Comparison of ENCODE assay signal across 16 cellular contexts in the genomic region with DNA sequence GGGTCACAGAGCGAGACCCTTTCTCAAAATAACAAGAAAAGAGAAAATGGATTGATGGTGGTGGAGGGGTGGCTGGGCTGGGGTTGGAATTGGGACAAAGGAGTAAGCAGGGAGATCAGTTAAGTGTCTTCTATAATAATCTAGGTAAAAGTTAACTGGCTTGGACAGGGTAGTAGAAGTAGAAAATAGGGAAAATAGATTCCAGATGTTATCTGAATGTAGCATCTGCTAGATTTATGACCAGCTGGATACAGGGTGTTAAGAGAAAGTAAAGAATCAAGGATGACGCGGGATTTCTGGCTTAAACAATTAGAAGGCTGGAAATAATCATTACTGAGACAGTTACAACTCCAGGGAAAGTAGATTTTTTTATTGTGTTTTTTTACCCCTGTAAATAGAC. TPM values are rescaled to one million over a fixed set of nuclear protein-coding genes. Genes with fewer than 3 reads are reported as not detected.
A peak's percentile ranks its signal among the peaks of the same experiment; 100 is the strongest.
DNase-seq lines count a peak whose midpoint lies in the region; ATAC-seq and TF ChIP-seq lines count a peak whose summit lies in the region.
"Had no signal": no experiment of that assay in that cellular context is flagged by ENCODE, and none has a peak within 500 bp of the region (broad histone marks: within the 10 kb centered on the region; RNA-seq: fewer than 3 reads in every experiment).

No MANE protein-coding gene starts in this region.

- no peaks in the 10 kb centered on the region for H3K9me3 Mint-ChIP-seq in CD14-positive monocyte
- H3K9me3 Mint-ChIP-seq: stimulated activated naive B cell treated with anti-CD40 and anti-IgM and Interleukin-4, amounts not matched to agents 10 μg/mL and 1 μg/mL and 100 μg/mL, for 72 hours had no signal

- POLR2A ChIA-PET in HEK293T (lab: Yijun Ruan, JAX) = interaction anchor here (1.6 kb wide), 1 partner anchor 65 kb away, joined by 10 read pairs; a partner anchor contains a TSS

- intact Hi-C loops in CD14-positive monocyte (cut with micrococcal nuclease) = no loop called here

- WGBS in trophoblast cell (ENCODE audit: extremely low coverage, insufficient coverage, insufficient read length) = no CpG with 5 or more reads among the region's 3 CpGs

- H3K4me3 ChIP-seq in trophoblast cell (ENCODE audit: low read depth, low read length) = no peak overlapping the region
- H3K4me3 ChIP-seq: SJSA1 had no signal

- H4K91ac ChIP-seq in trophoblast cell (ENCODE audit: low read depth, low read length) = no peak overlapping the region

- DNase-seq in CD14-positive monocyte (ENCODE audit: low spot score) (no peak), HEK293T (ENCODE audit: extremely low spot score) (no peak), fibroblast of gingiva (ENCODE audit: low read depth) (peak; percentile 66), trophoblast cell (peak in 1 of 2 donors; percentile 30), occipital lobe (lab: John Stamatoyannopoulos, UW) (no peak), NCI-H524 (lab: John Stamatoyannopoulos, UW) (no peak)
- DNase-seq: activated CD4-positive, alpha-beta T cell treated with anti-CD3 and anti-CD28 coated beads, Interleukin-2, amount 50 U/mL, for 48 hours; DMS79; Kasumi-1; NCI-H1436 treated with DMSO at 0.1 percent for 48 hours; NCI-H446; posterior cingulate gyrus; stimulated activated naive B cell treated with anti-CD40 and anti-IgM and Interleukin-4, amounts not matched to agents 10 μg/mL and 1 μg/mL and 100 μg/mL, for 72 hours had no signal

- H2BK120ac ChIP-seq in trophoblast cell (ENCODE audit: insufficient read depth, low read length, poor library complexity) = no peak overlapping the region

- no peak overlapping the region for H3K9ac ChIP-seq in trophoblast cell (ENCODE audit: low read length)

- H4K8ac ChIP-seq in trophoblast cell (ENCODE audit: low read depth, low read length) = no peak overlapping the region

- H3K27ac ChIP-seq in trophoblast cell (ENCODE audit: low read depth, low read length) = no peak overlapping the region
- H3K27ac ChIP-seq: SJSA1 had no signal

- no peaks in the 10 kb centered on the region for H3K79me1 ChIP-seq in trophoblast cell (ENCODE audit: low read length)

- H3K36me3 ChIP-seq in trophoblast cell (ENCODE audit: control insufficient read depth in 1 of 2, insufficient read depth in 2 of 2, low read length in 2 of 2) = peaks cover 0 to 5% of the 10 kb centered on the region in 2 experiments

- peak overlapping the region; percentile 71 for H3K18ac ChIP-seq in trophoblast cell (ENCODE audit: low read length)

- H3K36me3 Mint-ChIP-seq in CD14-positive monocyte = peaks cover 17 to 19% of the 10 kb centered on the region in 2 donors

- CTCF ChIA-PET in HEK293T (lab: Yijun Ruan, JAX) = interaction anchor here (0.6 kb wide), 1 partner anchor 405 kb away, joined by 3 read pairs; no protein-coding TSS in a partner anchor

- H3K4ac ChIP-seq in trophoblast cell (ENCODE audit: low read depth, low read length) = peak overlapping the region; percentile 55

- ATAC-seq in GM18870 (IDR thresholded peaks at IDR 0.05; ENCODE audit: unreplicated experiment) = no peak
- ATAC-seq: stimulated activated naive B cell treated with anti-CD40 and anti-IgM and Interleukin-4, amounts not matched to agents 10 μg/mL and 1 μg/mL and 100 μg/mL, for 72 hours had no signal

- peaks cover 17% of the 10 kb centered on the region for H3K4me1 Mint-ChIP-seq in CD14-positive monocyte

- H2BK12ac ChIP-seq in trophoblast cell (ENCODE audit: low read length) = no peak overlapping the region

- H2AK5ac ChIP-seq in trophoblast cell (ENCODE audit: low read length) = no peak overlapping the region

- H3K9me3 ChIP-seq in trophoblast cell (ENCODE audit: insufficient read depth, low read depth, low read length) = no peaks in the 10 kb centered on the region
- H3K9me3 ChIP-seq: SJSA1 had no signal

- H3K4me2 ChIP-seq in trophoblast cell (ENCODE audit: low read length) = no peak overlapping the region

- H3K23ac ChIP-seq in trophoblast cell (ENCODE audit: low read length) = no peak overlapping the region

- H2BK5ac ChIP-seq in trophoblast cell (ENCODE audit: low read depth, low read length, poor library complexity) = no peak overlapping the region

- H3K4me3 Mint-ChIP-seq in CD14-positive monocyte = no peak overlapping the region
- H3K4me3 Mint-ChIP-seq: B cell; stimulated activated naive B cell treated with anti-CD40 and anti-IgM and Interleukin-4, amounts not matched to agents 10 μg/mL and 1 μg/mL and 100 μg/mL, for 72 hours had no signal

- peaks cover 3% of the 10 kb centered on the region for H3K79me2 ChIP-seq in trophoblast cell (ENCODE audit: control insufficient read depth, insufficient read depth, low read length, poor library complexity)

- TF ChIP-seq CTCF in CD14-positive monocyte (IDR thresholded peaks at IDR 0.05) = no peak

- H3K27ac Mint-ChIP-seq in CD14-positive monocyte = peak overlapping the region in 4 of 7 donors; percentile 4 to 36 (median 24)
- H3K27ac Mint-ChIP-seq: B cell; stimulated activated naive B cell treated with anti-CD40 and anti-IgM and Interleukin-4, amounts not matched to agents 10 μg/mL and 1 μg/mL and 100 μg/mL, for 72 hours had no signal

- H3K27me3 Mint-ChIP-seq in CD14-positive monocyte (ENCODE audit: low read depth in 3 of 3) = peaks cover 0 to 4% (median 2%) of the 10 kb centered on the region in 3 donors
- H3K27me3 Mint-ChIP-seq: B cell; stimulated activated naive B cell treated with anti-CD40 and anti-IgM and Interleukin-4, amounts not matched to agents 10 μg/mL and 1 μg/mL and 100 μg/mL, for 72 hours had no signal

- no peak overlapping the region for H4K12ac ChIP-seq in trophoblast cell (ENCODE audit: low read depth, low read length)

- H2AFZ ChIP-seq in trophoblast cell (ENCODE audit: insufficient read depth, low read length, poor library complexity) = no peak overlapping the region

- H3K4me1 ChIP-seq in trophoblast cell (ENCODE audit: control insufficient read depth in 1 of 2, insufficient read depth in 2 of 2, low read length in 2 of 2) = no peaks in the 10 kb centered on the region

- no peaks in the 10 kb centered on the region for H3K27me3 ChIP-seq in trophoblast cell (ENCODE audit: insufficient read depth, low read length)
- H3K27me3 ChIP-seq: SJSA1 had no signal

- no peak overlapping the region for H3K14ac ChIP-seq in trophoblast cell (ENCODE audit: low read length)

TF ChIP-seq in HEK293T, 16 proteins besides CTCF, POLR2A, EP300 and RAD21:
- TF ChIP-seq ZNF384 (IDR thresholded peaks at IDR 0.05) = no peak
- TF ChIP-seq, protein P1, sequence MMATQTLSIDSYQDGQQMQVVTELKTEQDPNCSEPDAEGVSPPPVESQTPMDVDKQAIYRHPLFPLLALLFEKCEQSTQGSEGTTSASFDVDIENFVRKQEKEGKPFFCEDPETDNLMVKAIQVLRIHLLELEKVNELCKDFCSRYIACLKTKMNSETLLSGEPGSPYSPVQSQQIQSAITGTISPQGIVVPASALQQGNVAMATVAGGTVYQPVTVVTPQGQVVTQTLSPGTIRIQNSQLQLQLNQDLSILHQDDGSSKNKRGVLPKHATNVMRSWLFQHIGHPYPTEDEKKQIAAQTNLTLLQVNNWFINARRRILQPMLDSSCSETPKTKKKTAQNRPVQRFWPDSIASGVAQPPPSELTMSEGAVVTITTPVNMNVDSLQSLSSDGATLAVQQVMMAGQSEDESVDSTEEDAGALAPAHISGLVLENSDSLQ (IDR thresholded peaks at IDR 0.05) = 0 out of 2 replicates have a peak, but pooled peaks have one; percentile 16
- TF ChIP-seq SP1 (IDR thresholded peaks at IDR 0.05) = no peak
- TF ChIP-seq ELF4 (IDR thresholded peaks at IDR 0.05) = no peak

RNA-seq across cellular contexts. Expression of a gene that starts 13.0 kb away (rescaled TPM):
- 10 to 100 TPM; 36.9 to 48.1 TPM for polyA plus RNA-seq in CD14-positive monocyte
- polyA plus RNA-seq in trophoblast cell (2013) = 28.3 and 28.4 TPM in 2 replicates
- 23.1 TPM for total RNA-seq in occipital lobe

RNA-seq across cellular contexts. Expression of a gene that starts 23.7 kb away (rescaled TPM):
- polyA plus RNA-seq in CD14-positive monocyte = 10 to 100 TPM; 17.5 to 18.5 TPM
- 13.4 and 14.1 TPM in 2 replicates for polyA plus RNA-seq in trophoblast cell (2013)
- 17.5 TPM for total RNA-seq in occipital lobe

RNA-seq across cellular contexts. Expression of a gene that starts 33.3 kb away (rescaled TPM):
- under 1 TPM; 0.76 to 0.84 TPM for polyA plus RNA-seq in CD14-positive monocyte
- 4.8 and 5.5 TPM in 2 replicates for polyA plus RNA-seq in trophoblast cell (2013)
- total RNA-seq in occipital lobe = 51.3 TPM
